ENCODE assay signal across 14 cellular contexts in the genomic region with DNA sequence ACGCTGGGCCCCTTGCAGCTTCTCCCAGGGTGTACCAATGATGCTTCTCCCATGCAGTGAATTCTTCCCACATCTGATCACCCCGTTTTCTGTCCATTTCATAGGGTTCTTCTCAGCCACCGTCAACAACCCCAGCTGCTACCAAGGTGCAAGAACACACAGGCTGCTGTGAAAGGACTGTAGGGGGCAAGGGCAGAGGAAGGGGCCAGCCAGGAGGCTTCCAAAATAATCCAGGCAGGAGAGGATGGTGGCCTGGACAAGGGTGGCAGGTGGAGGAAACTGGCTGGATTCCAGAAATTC.
"Had no signal": no experiment of that assay in that cellular context is flagged by ENCODE, and none has a peak within 500 bp of the region (broad histone marks: within the 10 kb centered on the region; RNA-seq: fewer than 3 reads in every experiment).

No MANE protein-coding gene starts in this region.

- H3K36me3 ChIP-seq: esophagus squamous epithelium, vagina had no signal

- H3K27ac Mint-ChIP-seq: activated CD4-positive, alpha-beta memory T cell treated with anti-CD3 and anti-CD28 coated beads, Interleukin-2, amount 10 ng/mL, durations not matched to agents 7 days and 5 days; activated T-cell treated with anti-CD3 and anti-CD28 coated beads, Interleukin-2, amount 50 U/mL, for 72 hours; immature natural killer cell had no signal

- ATAC-seq: activated T-cell treated with anti-CD3 and anti-CD28 coated beads, Interleukin-2, amount 50 U/mL, for 72 hours; stimulated activated naive CD8-positive, alpha-beta T cell treated with anti-CD3 and anti-CD28 coated beads, Interleukin-15, amount 100 ng/mL, for 72 hours had no signal

- H3K4me3 Mint-ChIP-seq: activated CD4-positive, alpha-beta memory T cell treated with anti-CD3 and anti-CD28 coated beads, Interleukin-2, amount 10 ng/mL, durations not matched to agents 7 days and 5 days; activated T-cell treated with anti-CD3 and anti-CD28 coated beads, Interleukin-2, amount 50 U/mL, for 72 hours; immature natural killer cell; stimulated activated naive CD8-positive, alpha-beta T cell treated with anti-CD3 and anti-CD28 coated beads, Interleukin-15, amount 100 ng/mL, for 72 hours had no signal

- H3K27me3 ChIP-seq: vagina had no signal

- H3K9me3 Mint-ChIP-seq: activated CD4-positive, alpha-beta memory T cell treated with anti-CD3 and anti-CD28 coated beads, Interleukin-2, amount 10 ng/mL, durations not matched to agents 7 days and 5 days; activated T-cell treated with anti-CD3 and anti-CD28 coated beads, Interleukin-2, amount 50 U/mL, for 72 hours; stimulated activated naive CD8-positive, alpha-beta T cell treated with anti-CD3 and anti-CD28 coated beads, Interleukin-15, amount 100 ng/mL, for 72 hours had no signal

- H3K4me3 ChIP-seq: esophagus squamous epithelium, vagina had no signal

- H3K27ac ChIP-seq: esophagus squamous epithelium, parathyroid adenoma, vagina had no signal

- H3K4me1 ChIP-seq: parathyroid adenoma had no signal

- H3K36me3 Mint-ChIP-seq: immature natural killer cell had no signal

- DNase-seq: activated CD4-positive, alpha-beta memory T cell treated with anti-CD3 and anti-CD28 coated beads, Interleukin-2, amount 10 ng/mL, durations not matched to agents 7 days and 5 days; activated CD8-positive, alpha-beta memory T cell treated with anti-CD3 and anti-CD28 coated beads, Interleukin-2, amount 50 U/mL, for 4 hours; activated naive CD4-positive, alpha-beta T cell; activated T-cell treated with anti-CD3 and anti-CD28 coated beads, Interleukin-2, amount 50 U/mL, for 72 hours; aorta; esophagus squamous epithelium; foreskin fibroblast; glutamatergic neuron; immature natural killer cell; stimulated activated CD4-positive, alpha-beta T cell treated with anti-CD3 and anti-CD28 coated beads, Interleukin-4, amount 100 ng/mL, for 4 hours; stimulated activated naive CD8-positive, alpha-beta T cell treated with anti-CD3 and anti-CD28 coated beads, Interleukin-15, amount 100 ng/mL, for 72 hours; T1000 had no signal

- H3K79me2 ChIP-seq: parathyroid adenoma had no signal

- H3K4me1 Mint-ChIP-seq: activated CD4-positive, alpha-beta memory T cell treated with anti-CD3 and anti-CD28 coated beads, Interleukin-2, amount 10 ng/mL, durations not matched to agents 7 days and 5 days; immature natural killer cell; stimulated activated naive CD8-positive, alpha-beta T cell treated with anti-CD3 and anti-CD28 coated beads, Interleukin-15, amount 100 ng/mL, for 72 hours had no signal

- H3K9me3 ChIP-seq: esophagus squamous epithelium, vagina had no signal

- H2AFZ ChIP-seq: parathyroid adenoma had no signal

- H3K9ac ChIP-seq: parathyroid adenoma had no signal
